14 cellular contexts compared by ENCODE assay signal in genomic region chr1:182601926-182602325, GRCh38. TPM values are rescaled to one million over a fixed set of nuclear protein-coding genes. Genes with fewer than 3 reads are reported as not detected.
A peak's percentile ranks its signal among the peaks of the same experiment; 100 is the strongest.
DNase-seq lines count a peak whose midpoint lies in the region; ATAC-seq and TF ChIP-seq lines count a peak whose summit lies in the region.
"Had no signal": no experiment of that assay in that cellular context is flagged by ENCODE, and none has a peak within 500 bp of the region (broad histone marks: within the 10 kb centered on the region; RNA-seq: fewer than 3 reads in every experiment).

No MANE protein-coding gene starts in this region.

- no peak overlapping the region for H3K4me3 Mint-ChIP-seq in CD4-positive, CD25-positive, alpha-beta regulatory T cell
- H3K4me3 Mint-ChIP-seq: CD4-positive, alpha-beta memory T cell; stimulated activated naive CD8-positive, alpha-beta T cell treated with anti-CD3 and anti-CD28 coated beads, Interleukin-15, Interleukin-2, amounts not matched to agents 100 ng/mL and 50 ng/mL, for 24 hours; T-helper 2 cell treated with Interferon-gamma antibody and Interleukin-4, amounts not matched to agents 5 μg/mL and 100 μg/mL, for 36 hours had no signal

- H3K36me3 ChIP-seq in CD4-positive, CD25-positive, alpha-beta regulatory T cell (ENCODE audit: control insufficient read depth, insufficient read depth, low read length), result no peaks in the 10 kb centered on the region
- H3K36me3 ChIP-seq in HUES48 (ENCODE audit: control insufficient read depth, insufficient read depth, low read length) (peaks cover 24% of the 10 kb centered on the region), parathyroid adenoma (ENCODE audit: control insufficient read depth, insufficient read depth, low read length) (no peaks in the 10 kb centered on the region)

- in situ Hi-C loops in astrocyte of the spinal cord (cut with HindIII; ENCODE audit: low sequenced_read_pairs), result no loop called here

- TF ChIP-seq CTCF in astrocyte of the spinal cord (IDR thresholded peaks at IDR 0.05; ENCODE audit: low read depth, low read length), result no peak
- TF ChIP-seq CTCF in parathyroid adenoma (IDR thresholded peaks at IDR 0.05), result no peak

- no peaks in the 10 kb centered on the region for H3K9me3 ChIP-seq in CD4-positive, CD25-positive, alpha-beta regulatory T cell (ENCODE audit: control insufficient read depth in 2 of 2, low read length in 2 of 2)
- H3K9me3 ChIP-seq in HUES48 (ENCODE audit: control insufficient read depth, insufficient read depth, low read length) (no peaks in the 10 kb centered on the region), parathyroid adenoma (ENCODE audit: control insufficient read depth, low read length) (no peaks in the 10 kb centered on the region)

- no peaks in the 10 kb centered on the region for H3K79me2 ChIP-seq in parathyroid adenoma

- H3K9ac ChIP-seq in HUES48 (ENCODE audit: low read depth, low read length) (no peak overlapping the region), parathyroid adenoma (no peak overlapping the region)

- no peak overlapping the region for H3K4me3 ChIP-seq in CD4-positive, CD25-positive, alpha-beta regulatory T cell (ENCODE audit: low read depth, low read length)
- H3K4me3 ChIP-seq in HUES48 (ENCODE audit: low read depth, low read length) (no peak overlapping the region), astrocyte of the spinal cord (ENCODE audit: low read depth, low read length) (peak overlapping the region; percentile 66), parathyroid adenoma (ENCODE audit: low read depth, low read length) (no peak overlapping the region)

- H3K27ac ChIP-seq in CD4-positive, CD25-positive, alpha-beta regulatory T cell (ENCODE audit: insufficient read depth, low read length, poor library complexity, severe bottlenecking), result peak overlapping the region; percentile 64
- H3K27ac ChIP-seq in HUES48 (ENCODE audit: low read depth, low read length) (peak overlapping the region; percentile 39), parathyroid adenoma (peak overlapping the region; percentile 24)
- H3K27ac ChIP-seq: foreskin keratinocyte, RWPE1 had no signal

- no peaks in the 10 kb centered on the region for H3K9me3 Mint-ChIP-seq in CD4-positive, CD25-positive, alpha-beta regulatory T cell
- H3K9me3 Mint-ChIP-seq: CD4-positive, alpha-beta memory T cell; stimulated activated naive CD8-positive, alpha-beta T cell treated with anti-CD3 and anti-CD28 coated beads, Interleukin-15, Interleukin-2, amounts not matched to agents 100 ng/mL and 50 ng/mL, for 24 hours; T-helper 2 cell treated with Interferon-gamma antibody and Interleukin-4, amounts not matched to agents 5 μg/mL and 100 μg/mL, for 36 hours had no signal

- no peak for TF ChIP-seq POLR2A in erythroblast (IDR thresholded peaks at IDR 0.05; ENCODE audit: low read length)

- ATAC-seq in CD4-positive, CD25-positive, alpha-beta regulatory T cell (ENCODE audit: low read depth in 2 of 2), result no peak
- ATAC-seq: foreskin keratinocyte had no signal

- H3K27me3 Mint-ChIP-seq in CD4-positive, CD25-positive, alpha-beta regulatory T cell, result no peaks in the 10 kb centered on the region
- H3K27me3 Mint-ChIP-seq: CD4-positive, alpha-beta memory T cell had no signal

- H2AFZ ChIP-seq in parathyroid adenoma, result no peak overlapping the region

- H3K36me3 Mint-ChIP-seq in CD4-positive, CD25-positive, alpha-beta regulatory T cell, result peaks cover 4% of the 10 kb centered on the region

- no peak overlapping the region for H3K4me2 ChIP-seq in parathyroid adenoma (ENCODE audit: low read length)

- DNase-seq in CD4-positive, CD25-positive, alpha-beta regulatory T cell, result no peak
- no peak for DNase-seq in astrocyte of the spinal cord (ENCODE audit: low read depth, low spot score)
- DNase-seq in T-helper 1 cell, result no peak
- DNase-seq in germinal center (ENCODE audit: low spot score), result no peak
- DNase-seq in SHP77 treated with DMSO at 0.1 percent for 48 hours (lab: John Stamatoyannopoulos, UW), result no peak
- DNase-seq in erythroblast (lab: John Stamatoyannopoulos, UW), result no peak
- DNase-seq: NCI-H226 had no signal

- peaks cover 36% of the 10 kb centered on the region for H3K4me1 ChIP-seq in CD4-positive, CD25-positive, alpha-beta regulatory T cell (ENCODE audit: control insufficient read depth, insufficient read depth, low read length, poor library complexity, severe bottlenecking)
- H3K4me1 ChIP-seq in HUES48 (ENCODE audit: control insufficient read depth, insufficient read depth, low read length), result peaks cover 27% of the 10 kb centered on the region
- no peaks in the 10 kb centered on the region for H3K4me1 ChIP-seq in parathyroid adenoma
- H3K4me1 ChIP-seq: foreskin keratinocyte had no signal

- no peaks in the 10 kb centered on the region for H3K27me3 ChIP-seq in CD4-positive, CD25-positive, alpha-beta regulatory T cell (ENCODE audit: control insufficient read depth, insufficient read depth, low read length)
- peaks cover 36% of the 10 kb centered on the region for H3K27me3 ChIP-seq in HUES48 (ENCODE audit: control insufficient read depth, insufficient read depth, low read length)
- H3K27me3 ChIP-seq in parathyroid adenoma (ENCODE audit: control insufficient read depth, insufficient read depth, low read length), result no peaks in the 10 kb centered on the region

- no peak overlapping the region for H3K27ac Mint-ChIP-seq in CD4-positive, CD25-positive, alpha-beta regulatory T cell
- H3K27ac Mint-ChIP-seq: CD4-positive, alpha-beta memory T cell; stimulated activated naive CD8-positive, alpha-beta T cell treated with anti-CD3 and anti-CD28 coated beads, Interleukin-15, Interleukin-2, amounts not matched to agents 100 ng/mL and 50 ng/mL, for 24 hours; T-helper 2 cell treated with Interferon-gamma antibody and Interleukin-4, amounts not matched to agents 5 μg/mL and 100 μg/mL, for 36 hours had no signal

- peaks cover 0 to 8% (median 4%) of the 10 kb centered on the region in 4 donors for H3K4me1 Mint-ChIP-seq in CD4-positive, CD25-positive, alpha-beta regulatory T cell

RNA-seq across cellular contexts. Expression of gene RGS16, which starts 2.3 kb away (rescaled TPM):
- 16.6 TPM for total RNA-seq in CD4-positive, CD25-positive, alpha-beta regulatory T cell
- 1 to 10 TPM in 1 of 4 donors, under 1 TPM in 3; 0.34 to 1.2 (median 0.46) TPM for polyA plus RNA-seq in CD4-positive, CD25-positive, alpha-beta regulatory T cell

RNA-seq across cellular contexts. Expression of gene RNASEL, which starts 12.9 kb away (rescaled TPM):
- 9.1 TPM for total RNA-seq in CD4-positive, CD25-positive, alpha-beta regulatory T cell
- polyA plus RNA-seq in CD4-positive, CD25-positive, alpha-beta regulatory T cell, result 10 to 100 TPM in 2 of 4 donors, 1 to 10 TPM in 2; 6.2 to 10.5 (median 9.0) TPM
